Comparison of ENCODE assay signal across 1 cellular context in genomic region chr11:61799665-61800284, GRCh38.
TF ChIP-seq lines count a peak whose summit lies in the region.

No MANE protein-coding gene starts in this region.

TF ChIP-seq in GM23338, 12 proteins besides CTCF, POLR2A, EP300 and RAD21:
- TF ChIP-seq ZNF462 (CRISPR knock-in tag; IDR thresholded peaks at IDR 0.05) (no peak), POLR2AphosphoS5 (IDR thresholded peaks at IDR 0.05; ENCODE audit: low read depth) (no peak), ETS1 (IDR thresholded peaks at IDR 0.05) (no peak), REST (IDR thresholded peaks at IDR 0.05; ENCODE audit: unreplicated experiment) (no peak), STAT1 (IDR thresholded peaks at IDR 0.05; ENCODE audit: unreplicated experiment) (no peak), EZH2 (IDR thresholded peaks at IDR 0.05; ENCODE audit: low read depth, unreplicated experiment) (no peak), JUNB (IDR thresholded peaks at IDR 0.05; ENCODE audit: unreplicated experiment) (no peak), NANOG (IDR thresholded peaks at IDR 0.05; ENCODE audit: borderline replicate concordance) (no peak)
